8 cellular contexts compared by ENCODE assay signal in genomic region chr16:30527635-30528178, GRCh38. TPM values are rescaled to one million over a fixed set of nuclear protein-coding genes. Genes with fewer than 3 reads are reported as not detected.
DNase-seq lines count a peak whose midpoint lies in the region; ATAC-seq and TF ChIP-seq lines count a peak whose summit lies in the region.

No MANE protein-coding gene starts in this region.

- H3K36me3 ChIP-seq in OCI-LY7 (ENCODE audit: insufficient read depth, low read length), result peaks cover 22% of the 10 kb centered on the region

- ATAC-seq in naive thymus-derived CD8-positive, alpha-beta T cell, result peak; percentile 10 to 21
- no peak for ATAC-seq in HG03432 (IDR thresholded peaks at IDR 0.05; ENCODE audit: unreplicated experiment)
- ATAC-seq in GM21619 (IDR thresholded peaks at IDR 0.05; ENCODE audit: unreplicated experiment), result no peak

- peaks cover 27% of the 10 kb centered on the region for H3K4me1 ChIP-seq in OCI-LY7 (ENCODE audit: insufficient read depth, low read length, poor library complexity, severe bottlenecking)

- H3K4me1 Mint-ChIP-seq in dendritic cell treated with granulocyte-macrophage colony-stimulating factor and Interleukin-4, amounts not matched to agents 40 ng/mL and 50 ng/mL, for 4 days (ENCODE audit: low read depth), result peaks cover 67% of the 10 kb centered on the region
- H3K4me1 Mint-ChIP-seq in naive thymus-derived CD8-positive, alpha-beta T cell, result peaks cover 7 to 37% (median 23%) of the 10 kb centered on the region in 4 donors

- H3K27ac Mint-ChIP-seq in dendritic cell treated with granulocyte-macrophage colony-stimulating factor and Interleukin-4, amounts not matched to agents 40 ng/mL and 50 ng/mL, for 4 days, result peak overlapping the region; percentile 99
- H3K27ac Mint-ChIP-seq in naive thymus-derived CD8-positive, alpha-beta T cell, result peak overlapping the region; percentile 90 to 96 (median 94)

- H3K9me3 Mint-ChIP-seq in dendritic cell treated with granulocyte-macrophage colony-stimulating factor and Interleukin-4, amounts not matched to agents 40 ng/mL and 50 ng/mL, for 4 days, result no peaks in the 10 kb centered on the region
- no peaks in the 10 kb centered on the region for H3K9me3 Mint-ChIP-seq in naive thymus-derived CD8-positive, alpha-beta T cell

- CTCF ChIA-PET in AG04449 (lab: Yijun Ruan, JAX), result interaction anchor here (1.0 to 1.2 kb wide), 3 partner anchors 8 to 98 kb away, joined by 3 to 7 read pairs (median 4); partner anchors contain the start of gene DCTPP1
- CTCF ChIA-PET in OCI-LY7 (lab: Charles Lee; ENCODE audit: unreplicated experiment), result no interaction called here

- peak overlapping the region; percentile 76 for H3K4me3 Mint-ChIP-seq in dendritic cell treated with granulocyte-macrophage colony-stimulating factor and Interleukin-4, amounts not matched to agents 40 ng/mL and 50 ng/mL, for 4 days
- H3K4me3 Mint-ChIP-seq in naive thymus-derived CD8-positive, alpha-beta T cell, result peak overlapping the region; percentile 82 to 95 (median 90)

- H3K27me3 Mint-ChIP-seq in dendritic cell treated with granulocyte-macrophage colony-stimulating factor and Interleukin-4, amounts not matched to agents 40 ng/mL and 50 ng/mL, for 4 days, result no peaks in the 10 kb centered on the region
- H3K27me3 Mint-ChIP-seq in naive thymus-derived CD8-positive, alpha-beta T cell, result no peaks in the 10 kb centered on the region

- intact Hi-C loops in OCI-LY7 (cut with micrococcal nuclease; ENCODE audit: unreplicated experiment), result loop anchor here (1.0 to 5.0 kb wide), 5 partner anchors 55 to 107 kb away; partner anchors contain the start of genes DCTPP1 and ITGAL
- intact Hi-C loops in dendritic cell treated with granulocyte-macrophage colony-stimulating factor and Interleukin-4, amounts not matched to agents 40 ng/mL and 50 ng/mL, for 4 days (cut with micrococcal nuclease), result loop anchor here (2.0 to 5.0 kb wide), 3 partner anchors 45 to 173 kb away; partner anchors contain the start of genes CD2BP2 and ZNF688

- BruUV-seq in OCI-LY7 (replicated peaks; lab: Mats Ljungman, UMichigan), result TSS peak; percentile 66

- TF ChIP-seq CTCF in AG04449 (IDR thresholded peaks at IDR 0.05; ENCODE audit: insufficient read depth, low read length, missing control alignments), result no peak
- TF ChIP-seq CTCF in OCI-LY7 (conservative IDR thresholded peaks at IDR 0.05; ENCODE audit: low read length), result no peak

- H3K27ac ChIP-seq in OCI-LY7 (ENCODE audit: low read depth, low read length, poor library complexity, severe bottlenecking), result peak overlapping the region; percentile 86

- H3K4me2 ChIP-seq in OCI-LY7 (ENCODE audit: low read length), result peak overlapping the region; percentile 87

- POLR2A ChIA-PET in AG04449 (lab: Yijun Ruan, JAX) (interaction anchor here (0.6 to 1.1 kb wide), 7 partner anchors 8 to 131 kb away, joined by 3 to 6 read pairs (median 3); partner anchors contain the start of genes DCTPP1, FBRS, SEPHS2 and ZNF785), OCI-LY7 (lab: Charles Lee) (interaction anchor here (0.6 to 1.1 kb wide), 5 partner anchors 49 to 121 kb away, joined by 3 read pairs; partner anchors contain the start of gene DCTPP1)
- POLR2A ChIA-PET in naive thymus-derived CD8-positive, alpha-beta T cell (lab: Charles Lee), result interaction anchor here (0.6 to 3.5 kb wide), 13 partner anchors 8 to 131 kb away, joined by 3 to 18 read pairs (median 4); partner anchors contain the start of genes DCTPP1, FBRS, ZNF688 and ZNF747

- H3K9me2 ChIP-seq in OCI-LY7 (ENCODE audit: insufficient read depth, low read length), result no peaks in the 10 kb centered on the region

- no peaks in the 10 kb centered on the region for H3K9me3 ChIP-seq in OCI-LY7 (ENCODE audit: low read length)

- no peaks in the 10 kb centered on the region for H4K20me1 ChIP-seq in OCI-LY7 (ENCODE audit: insufficient read depth, low read length)

- peaks cover 48% of the 10 kb centered on the region for H3K36me3 Mint-ChIP-seq in dendritic cell treated with granulocyte-macrophage colony-stimulating factor and Interleukin-4, amounts not matched to agents 40 ng/mL and 50 ng/mL, for 4 days (ENCODE audit: low read depth)
- H3K36me3 Mint-ChIP-seq in naive thymus-derived CD8-positive, alpha-beta T cell, result peaks cover 0 to 11% (median 0%) of the 10 kb centered on the region in 3 donors

- DNase-seq in AG04449 (ENCODE audit: low read depth, low spot score) (no peak), GM19238 (ENCODE audit: insufficient read length, low spot score) (peak; percentile 65), OCI-LY7 (ENCODE audit: low spot score) (peak; percentile 88)
- peak in 1 of 10 donors; percentile 22 for DNase-seq in naive thymus-derived CD8-positive, alpha-beta T cell
- no peak for DNase-seq in stimulated activated CD4-positive, alpha-beta T cell treated with anti-CD3 and anti-CD28 coated beads, Interleukin-1b, Interleukin-23, amount 100 ng/mL, for 48 hours

- peak overlapping the region; percentile 30; the same call in 1 of the 2 replicates for H2AFZ ChIP-seq in OCI-LY7 (ENCODE audit: low read length)

- H3K4me3 ChIP-seq in AG04449 (ENCODE audit: low read depth, low read length), result peak overlapping the region; percentile 43
- H3K4me3 ChIP-seq in OCI-LY7 (ENCODE audit: low read depth, low read length, poor library complexity, severe bottlenecking), result peak overlapping the region; percentile 84

- no peaks in the 10 kb centered on the region for H3K79me2 ChIP-seq in OCI-LY7 (ENCODE audit: insufficient read depth, low read depth, low read length)

RNA-seq across cellular contexts. Expression of gene ZNF768, which starts 1.3 kb away (rescaled TPM):
- 43.4 and 63.7 TPM in 2 replicates for total RNA-seq in OCI-LY7 (2014; rRNA removed; shearing (Covaris generic))
- 38.3 and 42.9 TPM in 2 replicates for total RNA-seq in OCI-LY7 (2022)
- total RNA-seq in naive thymus-derived CD8-positive, alpha-beta T cell, result 1 to 10 TPM; 8.3 to 8.5 TPM
- 1 to 10 TPM; 1.1 to 2.1 (median 1.5) TPM for polyA plus RNA-seq in naive thymus-derived CD8-positive, alpha-beta T cell

RNA-seq across cellular contexts. Expression of gene ZNF747, which starts 7.0 kb away (rescaled TPM):
- 15.7 and 22.2 TPM in 2 replicates for total RNA-seq in OCI-LY7 (2014; rRNA removed; shearing (Covaris generic))
- total RNA-seq in OCI-LY7 (2022), result 17.2 and 20.8 TPM in 2 replicates
- 10 to 100 TPM; 21.8 to 21.9 TPM for total RNA-seq in naive thymus-derived CD8-positive, alpha-beta T cell
- 10 to 100 TPM in 2 of 3 donors, 1 to 10 TPM in 1; 9.5 to 12.0 (median 11.4) TPM for polyA plus RNA-seq in naive thymus-derived CD8-positive, alpha-beta T cell

RNA-seq across cellular contexts. Expression of gene ZNF764, which starts 30.5 kb away (rescaled TPM):
- total RNA-seq in OCI-LY7 (2014; rRNA removed; shearing (Covaris generic)), result 10.5 and 14.6 TPM in 2 replicates
- 12.8 and 13.8 TPM in 2 replicates for total RNA-seq in OCI-LY7 (2022)
- 10 to 100 TPM; 18.8 to 19.3 TPM for total RNA-seq in naive thymus-derived CD8-positive, alpha-beta T cell
- polyA plus RNA-seq in naive thymus-derived CD8-positive, alpha-beta T cell, result 1 to 10 TPM; 3.6 to 6.5 (median 4.0) TPM

RNA-seq across cellular contexts. Expression of gene ZNF688, which starts 43.8 kb away (rescaled TPM):
- 17.5 and 19.8 TPM in 2 replicates for total RNA-seq in OCI-LY7 (2014; rRNA removed; shearing (Covaris generic))
- total RNA-seq in OCI-LY7 (2022), result 15.0 and 15.3 TPM in 2 replicates
- 10 to 100 TPM; 19.9 to 21.2 TPM for total RNA-seq in naive thymus-derived CD8-positive, alpha-beta T cell
- polyA plus RNA-seq in naive thymus-derived CD8-positive, alpha-beta T cell, result 10 to 100 TPM; 21.2 to 22.0 (median 21.7) TPM

RNA-seq across cellular contexts. Expression of gene ITGAL, which starts 55.2 kb away (rescaled TPM):
- 30.7 and 40.2 TPM in 2 replicates for total RNA-seq in OCI-LY7 (2014; rRNA removed; shearing (Covaris generic))
- total RNA-seq in OCI-LY7 (2022), result 125 and 140 TPM in 2 replicates
- 100 to 1,000 TPM; 334 to 339 TPM for total RNA-seq in naive thymus-derived CD8-positive, alpha-beta T cell
- 100 to 1,000 TPM; 121 to 157 (median 124) TPM for polyA plus RNA-seq in naive thymus-derived CD8-positive, alpha-beta T cell

Comparison
In these comparisons a context has a peak if more than half of its experiments do, and no peak if none do; other contexts are left out.
1. DNase-seq: peak in GM19238 (single experiment) and OCI-LY7 (single experiment); none in AG04449 (single experiment) and stimulated activated CD4-positive, alpha-beta T cell treated with anti-CD3 and anti-CD28 coated beads, Interleukin-1b, Interleukin-23, amount 100 ng/mL, for 48 hours (single experiment).
2. ATAC-seq: peak in naive thymus-derived CD8-positive, alpha-beta T cell (2 of 2); none in HG03432 (single experiment) and GM21619 (single experiment).
3. RNA of gene ZNF768, which starts 1.3 kb away (total RNA-seq): 38.3 to 63.7 TPM in OCI-LY7; 8.3 to 8.5 TPM in naive thymus-derived CD8-positive, alpha-beta T cell; every median in the first group is over 4 times any median in the second.